15 cellular contexts compared by ENCODE assay signal in the genomic region with DNA sequence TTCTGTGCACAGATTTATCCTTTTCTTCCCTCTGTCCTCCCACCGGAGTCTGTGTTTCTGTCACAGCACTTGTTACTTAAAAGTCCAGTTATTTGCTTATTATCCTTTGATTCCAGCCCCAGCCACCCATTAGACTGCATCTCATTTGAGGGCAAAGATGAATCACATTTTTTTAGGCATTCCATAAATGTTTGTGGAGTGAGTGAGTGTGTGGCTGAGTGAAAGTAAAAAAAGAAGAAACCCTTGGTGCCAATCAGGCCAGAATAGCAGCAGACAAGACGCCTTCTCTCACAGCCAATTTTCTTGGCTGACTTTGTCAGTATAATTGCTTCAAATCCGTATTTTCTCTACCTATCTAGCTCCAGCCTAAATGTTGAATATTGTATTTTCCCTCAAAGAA.
"Had no signal": no experiment of that assay in that cellular context is flagged by ENCODE, and none has a peak within 500 bp of the region (broad histone marks: within the 10 kb centered on the region; RNA-seq: fewer than 3 reads in every experiment).

No MANE protein-coding gene starts in this region.

- H3K36me3 Mint-ChIP-seq: activated naive CD8-positive, alpha-beta T cell treated with anti-CD3 and anti-CD28 coated beads for 36 hours; naive thymus-derived CD8-positive, alpha-beta T cell had no signal

- H3K27me3 Mint-ChIP-seq: activated naive CD8-positive, alpha-beta T cell treated with anti-CD3 and anti-CD28 coated beads for 36 hours; naive thymus-derived CD8-positive, alpha-beta T cell had no signal

- H3K4me1 ChIP-seq: spleen, transverse colon had no signal

- H3K36me3 ChIP-seq: spleen, transverse colon had no signal

- H3K4me3 Mint-ChIP-seq: activated naive CD8-positive, alpha-beta T cell treated with anti-CD3 and anti-CD28 coated beads for 36 hours; activated T-cell treated with anti-CD3 and anti-CD28 coated beads, Interleukin-2, amount 50 U/mL, for 4 hours; naive thymus-derived CD8-positive, alpha-beta T cell had no signal

- ATAC-seq: activated T-cell treated with anti-CD3 and anti-CD28 coated beads, Interleukin-2, amount 50 U/mL, for 4 hours; left colon; naive thymus-derived CD8-positive, alpha-beta T cell; right cardiac atrium had no signal

- H3K9me3 ChIP-seq: transverse colon had no signal

- H3K27ac Mint-ChIP-seq: activated naive CD8-positive, alpha-beta T cell treated with anti-CD3 and anti-CD28 coated beads for 36 hours; naive thymus-derived CD8-positive, alpha-beta T cell had no signal

- H3K27ac ChIP-seq: hepatocyte, spleen, transverse colon had no signal

- DNase-seq: activated CD4-positive, CD25-positive, alpha-beta regulatory T cell; activated gamma-delta T cell treated with Interleukin-2 at 50 U/mL for 16 hours; activated naive CD8-positive, alpha-beta T cell treated with anti-CD3 and anti-CD28 coated beads for 36 hours; activated T-cell treated with anti-CD3 and anti-CD28 coated beads, Interleukin-2, amount 50 U/mL, for 4 hours; anterior cingulate cortex; left colon; naive thymus-derived CD8-positive, alpha-beta T cell; right cardiac atrium; spleen; stimulated activated CD4-positive, alpha-beta T cell treated with anti-CD3 and anti-CD28 coated beads, Interleukin-1b, Interleukin-23, amount 100 ng/mL, for 48 hours; stimulated activated naive CD4-positive, alpha-beta T cell; substantia nigra; T-helper 2 cell; transverse colon had no signal

- H3K27me3 ChIP-seq: hepatocyte, spleen, transverse colon had no signal

- H3K4me1 Mint-ChIP-seq: activated naive CD8-positive, alpha-beta T cell treated with anti-CD3 and anti-CD28 coated beads for 36 hours; naive thymus-derived CD8-positive, alpha-beta T cell had no signal

- H3K4me3 ChIP-seq: hepatocyte, spleen, transverse colon had no signal
